12 cellular contexts compared by ENCODE assay signal in genomic region chr9:6938447-6938846, GRCh38.
DNase-seq lines count a peak whose midpoint lies in the region; ATAC-seq and TF ChIP-seq lines count a peak whose summit lies in the region.
"Had no signal": no experiment of that assay in that cellular context is flagged by ENCODE, and none has a peak within 500 bp of the region (broad histone marks: within the 10 kb centered on the region; RNA-seq: fewer than 3 reads in every experiment).

No MANE protein-coding gene starts in this region.

- no TSS peak for BruUV-seq in A673 (replicated peaks; lab: Mats Ljungman, UMichigan)

- no peak overlapping the region for H3K27ac ChIP-seq in A673 (ENCODE audit: low read depth, low read length, poor library complexity, severe bottlenecking)
- H3K27ac ChIP-seq in VCaP, result peak overlapping the region; percentile 60
- H3K27ac ChIP-seq: C4-2B, epithelial cell of prostate had no signal

- H3K4me3 ChIP-seq in A673 (ENCODE audit: low read depth, low read length, poor library complexity, severe bottlenecking), result no peak overlapping the region
- H3K4me3 ChIP-seq: GM23338 had no signal

- peak; percentile 60 for DNase-seq in A673 (ENCODE audit: low spot score)
- peak; percentile 94 for DNase-seq in HCEC 1CT
- DNase-seq in left cardiac atrium, result no peak
- DNase-seq in NCI-H526 (lab: John Stamatoyannopoulos, UW), result no peak
- no peak for DNase-seq in ureter (ENCODE audit: low spot score)
- DNase-seq in Ammon's horn (ENCODE audit: low spot score), result no peak
- no peak for DNase-seq in activated T-cell treated with anti-CD3 and anti-CD28 coated beads for 4 hours
- DNase-seq: activated naive CD4-positive, alpha-beta T cell treated with Interleukin-2 at 50 U/mL for 16 hours had no signal

- POLR2A ChIA-PET in A673 (lab: Charles Lee; ENCODE audit: low non-redundant PET), result no interaction called here

- intact Hi-C loops in A673 (cut with micrococcal nuclease; ENCODE audit: unreplicated experiment), result no loop called here
- intact Hi-C loops in left cardiac atrium (cut with DNase I), result no loop called here

- H3K27me3 ChIP-seq in A673 (replicated peaks; ENCODE audit: insufficient read depth, low read depth, low read length, poor library complexity), result no peaks in the 10 kb centered on the region

- ATAC-seq in left cardiac atrium, result peak; percentile 74 to 83
- ATAC-seq: GM23338 had no signal

- CTCF ChIA-PET in A673 (lab: Charles Lee), result no interaction called here

- TF ChIP-seq CTCF in A673 (conservative IDR thresholded peaks at IDR 0.05; ENCODE audit: low read depth, low read length), result no peak
- no peak for TF ChIP-seq CTCF in VCaP (conservative IDR thresholded peaks at IDR 0.05)

- H3K36me3 ChIP-seq in A673 (ENCODE audit: insufficient read depth, low read length, poor library complexity, severe bottlenecking), result no peaks in the 10 kb centered on the region

- no peaks in the 10 kb centered on the region for H3K9me3 ChIP-seq in A673 (ENCODE audit: low read depth, low read length, poor library complexity, severe bottlenecking)

- peaks cover 2% of the 10 kb centered on the region for H3K4me1 ChIP-seq in A673 (ENCODE audit: insufficient read depth, low read length, poor library complexity, severe bottlenecking)

Comparison
In these comparisons a context has a peak if more than half of its experiments do, and no peak if none do; other contexts are left out.
1. DNase-seq: peak in A673 (single experiment) and HCEC 1CT (single experiment); none in left cardiac atrium (single experiment), NCI-H526 (0 of 2), ureter (single experiment), Ammon's horn (single experiment) and activated T-cell treated with anti-CD3 and anti-CD28 coated beads for 4 hours (single experiment).